ENCODE assay signal across 28 cellular contexts in genomic region chr2:42613281-42614064, GRCh38. TPM values are rescaled to one million over a fixed set of nuclear protein-coding genes. Genes with fewer than 3 reads are reported as not detected.
A peak's percentile ranks its signal among the peaks of the same experiment; 100 is the strongest.
DNase-seq lines count a peak whose midpoint lies in the region; ATAC-seq, FAIRE-seq and TF ChIP-seq lines count a peak whose summit lies in the region.
"Had no signal": no experiment of that assay in that cellular context is flagged by ENCODE, and none has a peak within 500 bp of the region (broad histone marks: within the 10 kb centered on the region; RNA-seq: fewer than 3 reads in every experiment).

No MANE protein-coding gene starts in this region.

- H2AFZ ChIP-seq in GM23338: no peak overlapping the region
- no peak overlapping the region for H2AFZ ChIP-seq in endothelial cell of umbilical vein (ENCODE audit: low read depth, low read length)

- no peak for DNase-seq in GM23338 (ENCODE audit: low spot score)
- no peak for DNase-seq in activated B cell treated with CpG ODN at 0.5 μM for 24 hours
- DNase-seq in endothelial cell of umbilical vein (ENCODE audit: low read depth, low spot score): no peak
- no peak for DNase-seq in neural crest cell (ENCODE audit: low read depth, low spot score)
- DNase-seq in NCI-H82 treated with DMSO at 0.1 percent for 48 hours (lab: John Stamatoyannopoulos, UW; ENCODE audit: unreplicated experiment): no peak
- DNase-seq in HTR-8/SVneo (ENCODE audit: insufficient read length, low spot score): no peak
- DNase-seq in NCI-H1092 (lab: John Stamatoyannopoulos, UW): no peak
- DNase-seq: activated CD4-positive, alpha-beta T cell treated with anti-CD3 and anti-CD28 coated beads for 36 hours; aorta; cerebellar nuclear complex; dorsolateral prefrontal cortex; hippocampal formation; Karpas-422; left colon; NCI-H1417 treated with DMSO at 0.1 percent for 48 hours; NCI-H2081 treated with DMSO at 0.1 percent for 48 hours; NCI-H2227 treated with DMSO at 0.1 percent for 48 hours; NCI-H526 treated with DMSO at 0.1 percent for 48 hours; PC-3; posterior cingulate gyrus; Right ventricle myocardium superior; stimulated activated CD4-positive, alpha-beta T cell treated with anti-CD3 and anti-CD28 coated beads, Interleukin-1b, Interleukin-23, amount 100 ng/mL, for 48 hours; stimulated activated naive CD8-positive, alpha-beta T cell treated with anti-CD3 and anti-CD28 coated beads, Interleukin-15, amount 100 ng/mL, for 72 hours; T-helper 2 cell had no signal

- H3K9me1 ChIP-seq in endothelial cell of umbilical vein (replicated peaks; ENCODE audit: control insufficient read depth, extremely low read depth, insufficient read depth, low read length): no peaks in the 10 kb centered on the region

- H3K27me3 Mint-ChIP-seq in GM23338 (ENCODE audit: insufficient read depth, low read depth, poor library complexity) (peaks cover 1% of the 10 kb centered on the region), activated B cell treated with CpG ODN at 0.5 μM for 24 hours (no peaks in the 10 kb centered on the region), neural crest cell (ENCODE audit: low read depth) (no peaks in the 10 kb centered on the region)
- H3K27me3 Mint-ChIP-seq: activated CD4-positive, alpha-beta T cell treated with anti-CD3 and anti-CD28 coated beads for 36 hours; stimulated activated naive CD8-positive, alpha-beta T cell treated with anti-CD3 and anti-CD28 coated beads, Interleukin-15, amount 100 ng/mL, for 72 hours had no signal

- FAIRE-seq in endothelial cell of umbilical vein (lab: Jason Lieb, UNC): no peak
- FAIRE-seq in HTR-8/SVneo (lab: Jason Lieb, UNC): no peak

- no peak overlapping the region for H3K4me3 ChIP-seq in GM23338
- H3K4me3 ChIP-seq in endothelial cell of umbilical vein (replicated peaks in 1 of 3; ENCODE audit: insufficient read depth in 1 of 3, low read depth in 1 of 3, low read length in 3 of 3): no peak overlapping the region
- H3K4me3 ChIP-seq: dorsolateral prefrontal cortex, right atrium auricular region, thoracic aorta had no signal

- intact Hi-C loops in activated B cell treated with CpG ODN at 0.5 μM for 24 hours (cut with micrococcal nuclease): no loop called here
- intact Hi-C loops in endothelial cell of umbilical vein (cut with micrococcal nuclease): no loop called here

- H3K4me1 ChIP-seq in GM23338 (ENCODE audit: insufficient read depth) (no peaks in the 10 kb centered on the region), endothelial cell of umbilical vein (ENCODE audit: control insufficient read depth, extremely low read depth, insufficient read depth, low read length) (peaks cover 12% of the 10 kb centered on the region)
- H3K4me1 ChIP-seq: right atrium auricular region had no signal

- H3K36me3 ChIP-seq in GM23338 (ENCODE audit: insufficient read depth) (peaks cover 30% of the 10 kb centered on the region), endothelial cell of umbilical vein (ENCODE audit: control insufficient read depth in 2 of 2, extremely low read depth in 1 of 2, insufficient read depth in 2 of 2, low read length in 2 of 2) (peaks cover 9 to 14% of the 10 kb centered on the region in 2 experiments)

- H4K20me1 ChIP-seq in GM23338 (replicated peaks; ENCODE audit: insufficient read depth) (peaks cover 31% of the 10 kb centered on the region; the same call in 1 of the 2 replicates), endothelial cell of umbilical vein (replicated peaks; ENCODE audit: control insufficient read depth, extremely low read depth, insufficient read depth, low read length) (no peaks in the 10 kb centered on the region)

- H3K27ac ChIP-seq in GM23338 (ENCODE audit: low read depth) (peak overlapping the region; percentile 61; the same call in 1 of the 2 replicates), endothelial cell of umbilical vein (ENCODE audit: insufficient read depth, low read depth, low read length) (no peak overlapping the region)
- H3K27ac ChIP-seq: dorsolateral prefrontal cortex, right atrium auricular region had no signal

- peaks cover 67% of the 10 kb centered on the region for H3K36me3 Mint-ChIP-seq in GM23338 (ENCODE audit: low read depth)
- peaks cover 34% of the 10 kb centered on the region for H3K36me3 Mint-ChIP-seq in activated B cell treated with CpG ODN at 0.5 μM for 24 hours (ENCODE audit: low read depth)
- peaks cover 16% of the 10 kb centered on the region for H3K36me3 Mint-ChIP-seq in neural crest cell (ENCODE audit: low read depth)

- TF ChIP-seq CTCF in GM23338 (conservative IDR thresholded peaks at IDR 0.05; ENCODE audit: low read depth in 2 of 2): no peak
- TF ChIP-seq CTCF in activated B cell treated with CpG ODN at 0.5 μM for 24 hours (IDR thresholded peaks at IDR 0.05): no peak
- TF ChIP-seq CTCF in endothelial cell of umbilical vein (IDR thresholded peaks at IDR 0.05; ENCODE audit: extremely low read depth in 1 of 2, insufficient read depth in 1 of 2, low read depth in 1 of 2, low read length in 2 of 2): no peak
- TF ChIP-seq CTCF in neural crest cell (conservative IDR thresholded peaks at IDR 0.05): no peak

- H3K9me3 ChIP-seq in endothelial cell of umbilical vein (replicated peaks; ENCODE audit: control insufficient read depth, insufficient read depth, low read length): no peaks in the 10 kb centered on the region
- H3K9me3 ChIP-seq: right atrium auricular region, thoracic aorta had no signal

- BruUV-seq in endothelial cell of umbilical vein (replicated peaks; lab: Mats Ljungman, UMichigan): no TSS peak

- peaks cover 7% of the 10 kb centered on the region; the same call in 1 of the 2 replicates for H3F3A ChIP-seq in GM23338 (replicated peaks; ENCODE audit: low read depth)

- no peaks in the 10 kb centered on the region for H3K9me2 ChIP-seq in GM23338 (ENCODE audit: insufficient read depth)

- dilution Hi-C loops in endothelial cell of umbilical vein (cut with MboI; ENCODE audit: extremely low pct_ligation_motif_present, low sequenced_read_pairs): no loop called here

- H3K27ac Mint-ChIP-seq in GM23338 (peak overlapping the region; percentile 60; the same call in 1 of the 2 replicates), activated B cell treated with CpG ODN at 0.5 μM for 24 hours (no peak overlapping the region), neural crest cell (ENCODE audit: unreplicated experiment) (peak overlapping the region; percentile 72)
- H3K27ac Mint-ChIP-seq: activated CD4-positive, alpha-beta T cell treated with anti-CD3 and anti-CD28 coated beads for 36 hours; activated naive CD4-positive, alpha-beta T cell treated with anti-CD3 and anti-CD28 coated beads, Interleukin-2, amount 50 U/mL, for 72 hours; activated T-helper 2 cell treated with anti-CD3 and anti-CD28 coated beads, Interferon-gamma antibody, Interleukin-2, Interleukin-4, amounts not matched to agents 10 μg/mL and 5 μg/mL and 100 μg/mL, durations not matched to agents 14 hours and 24 hours and 36 hours had no signal

- H3K4me2 ChIP-seq in GM23338: no peak overlapping the region
- peak overlapping the region; percentile 6 for H3K4me2 ChIP-seq in endothelial cell of umbilical vein (ENCODE audit: insufficient read depth, low read length)

- H3K4me1 Mint-ChIP-seq in GM23338: no peaks in the 10 kb centered on the region
- peaks cover 7% of the 10 kb centered on the region for H3K4me1 Mint-ChIP-seq in activated B cell treated with CpG ODN at 0.5 μM for 24 hours
- no peaks in the 10 kb centered on the region for H3K4me1 Mint-ChIP-seq in neural crest cell

- CTCF ChIA-PET in activated B cell treated with CpG ODN at 0.5 μM for 24 hours (lab: Charles Lee): no interaction called here
- CTCF ChIA-PET in endothelial cell of umbilical vein (lab: Charles Lee): interaction anchor here (1.0 kb wide), 1 partner anchor 13 kb away, joined by 3 read pairs; no protein-coding TSS in a partner anchor

- no peak overlapping the region for H3K9ac ChIP-seq in endothelial cell of umbilical vein (replicated peaks; ENCODE audit: extremely low read depth, insufficient read depth, low read length)

- no peaks in the 10 kb centered on the region for H3K9me3 Mint-ChIP-seq in GM23338
- no peaks in the 10 kb centered on the region for H3K9me3 Mint-ChIP-seq in activated B cell treated with CpG ODN at 0.5 μM for 24 hours
- H3K9me3 Mint-ChIP-seq in neural crest cell: no peaks in the 10 kb centered on the region
- H3K9me3 Mint-ChIP-seq: activated naive CD4-positive, alpha-beta T cell treated with anti-CD3 and anti-CD28 coated beads, Interleukin-2, amount 50 U/mL, for 72 hours; activated T-helper 2 cell treated with anti-CD3 and anti-CD28 coated beads, Interferon-gamma antibody, Interleukin-2, Interleukin-4, amounts not matched to agents 10 μg/mL and 5 μg/mL and 100 μg/mL, durations not matched to agents 14 hours and 24 hours and 36 hours; stimulated activated naive CD8-positive, alpha-beta T cell treated with anti-CD3 and anti-CD28 coated beads, Interleukin-15, amount 100 ng/mL, for 72 hours had no signal

- ATAC-seq in GM23338 (no peak), activated B cell treated with CpG ODN at 0.5 μM for 24 hours (ENCODE audit: low read depth) (peak; percentile 14)
- ATAC-seq: activated CD4-positive, alpha-beta T cell treated with anti-CD3 and anti-CD28 coated beads for 36 hours; activated naive CD4-positive, alpha-beta T cell treated with anti-CD3 and anti-CD28 coated beads, Interleukin-2, amount 50 U/mL, for 72 hours; left colon; PC-3; stimulated activated naive CD8-positive, alpha-beta T cell treated with anti-CD3 and anti-CD28 coated beads, Interleukin-15, amount 100 ng/mL, for 72 hours had no signal

- TF ChIP-seq POLR2A in endothelial cell of umbilical vein (IDR thresholded peaks at IDR 0.05; ENCODE audit: low read depth, low read length): no peak

- POLR2A ChIA-PET in activated B cell treated with CpG ODN at 0.5 μM for 24 hours (lab: Charles Lee) (interaction anchor here (2.3 kb wide), 1 partner anchor 14 kb away, joined by 6 read pairs; no protein-coding TSS in a partner anchor), endothelial cell of umbilical vein (lab: Charles Lee) (no interaction called here)

- peaks cover 96% of the 10 kb centered on the region for H3K79me2 ChIP-seq in GM23338 (replicated peaks; ENCODE audit: insufficient read depth)
- H3K79me2 ChIP-seq in endothelial cell of umbilical vein (ENCODE audit: control insufficient read depth, insufficient read depth, low read length): peaks cover 2% of the 10 kb centered on the region

- H3K4me3 Mint-ChIP-seq in GM23338 (no peak overlapping the region), activated B cell treated with CpG ODN at 0.5 μM for 24 hours (no peak overlapping the region), neural crest cell (no peak overlapping the region)
- H3K4me3 Mint-ChIP-seq: activated CD4-positive, alpha-beta T cell treated with anti-CD3 and anti-CD28 coated beads for 36 hours; stimulated activated naive CD8-positive, alpha-beta T cell treated with anti-CD3 and anti-CD28 coated beads, Interleukin-15, amount 100 ng/mL, for 72 hours had no signal

- H3K27me3 ChIP-seq in GM23338 (ENCODE audit: insufficient read depth) (no peaks in the 10 kb centered on the region), endothelial cell of umbilical vein (ENCODE audit: control insufficient read depth in 2 of 2, insufficient read depth in 2 of 2, low read length in 2 of 2) (no peaks in the 10 kb centered on the region)
- H3K27me3 ChIP-seq: dorsolateral prefrontal cortex, right atrium auricular region had no signal

RNA-seq across cellular contexts. Expression of gene MTA3, which starts 45.0 kb away (rescaled TPM):
- total RNA-seq in GM23338 (2014; rRNA removed; shearing (Covaris generic)): 145 and 162 TPM in 2 replicates
- polyA plus RNA-seq in GM23338 (2016; fragmentation: Nextera tagmentation; extraction: Ambion mirVana): 202 and 208 TPM in 2 replicates
- total RNA-seq in activated B cell treated with CpG ODN at 0.5 μM for 24 hours: 26.2 and 26.8 TPM in 2 replicates
- 49.9 and 53.3 TPM in 2 replicates for total RNA-seq in endothelial cell of umbilical vein
- polyA plus RNA-seq in endothelial cell of umbilical vein: 27.6 and 36.3 TPM in 2 replicates
- polyA plus RNA-seq in endothelial cell of umbilical vein (2011; cell fraction: cytosol; rRNA removed): 41.5 and 42.4 TPM in 2 replicates
- polyA plus RNA-seq in endothelial cell of umbilical vein (2011; cell fraction: nucleus; rRNA removed): 60.8 and 66.4 TPM in 2 replicates
- 44.3 and 45.7 TPM in 2 replicates for polyA plus RNA-seq in endothelial cell of umbilical vein (2012)
- polyA minus RNA-seq in endothelial cell of umbilical vein: 49.7 and 58.9 TPM in 2 replicates
- 8.3 TPM for polyA minus RNA-seq in endothelial cell of umbilical vein (2011; cell fraction: cytosol; rRNA and poly(A)+ RNA removed)
- 58.9 and 64.4 TPM in 2 replicates for polyA minus RNA-seq in endothelial cell of umbilical vein (2011; cell fraction: nucleus; rRNA and poly(A)+ RNA removed)
- total RNA-seq in neural crest cell: 62.3 and 63.8 TPM in 2 replicates
